Comparison of ENCODE assay signal across 1 cellular context in genomic region chr12:92105676-92106075, GRCh38.
TF ChIP-seq lines count a peak whose summit lies in the region.

No MANE protein-coding gene starts in this region.

TF ChIP-seq in WTC11, 78 proteins besides CTCF, POLR2A, EP300 and RAD21 (continued from another document):
- TF ChIP-seq GRHL2 (CRISPR knock-in tag; IDR thresholded peaks at IDR 0.05; ENCODE audit: insufficient replicate concordance, severe bottlenecking) (no peak), ELF4 (CRISPR knock-in tag; IDR thresholded peaks at IDR 0.05; ENCODE audit: low read depth) (no peak)
